In the genomic region with DNA sequence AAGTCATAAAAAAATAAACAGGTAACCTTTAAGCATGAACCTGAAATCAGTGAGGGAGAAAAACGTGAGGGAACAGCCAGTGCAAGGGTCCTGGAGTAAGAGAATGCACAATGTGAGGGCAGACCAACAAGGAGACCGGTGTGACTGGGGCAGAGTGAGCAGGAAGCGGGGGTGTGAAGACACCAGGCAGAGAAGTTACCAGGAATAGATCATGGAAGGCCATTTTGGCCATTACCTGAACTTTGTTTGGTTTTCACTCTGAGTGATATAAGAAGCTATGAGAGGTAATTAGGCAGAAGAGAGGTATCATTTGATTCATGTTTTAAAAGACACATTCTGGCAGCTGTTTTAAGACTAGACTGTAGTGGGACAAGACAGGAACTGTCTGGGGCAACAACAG, we compare ENCODE assay signal across 24 cellular contexts. TPM values are rescaled to one million over a fixed set of nuclear protein-coding genes. Genes with fewer than 3 reads are reported as not detected.
A peak's percentile ranks its signal among the peaks of the same experiment; 100 is the strongest.
DNase-seq lines count a peak whose midpoint lies in the region; ATAC-seq, FAIRE-seq and TF ChIP-seq lines count a peak whose summit lies in the region.
"Had no signal": no experiment of that assay in that cellular context is flagged by ENCODE, and none has a peak within 500 bp of the region (broad histone marks: within the 10 kb centered on the region; RNA-seq: fewer than 3 reads in every experiment).

No MANE protein-coding gene starts in this region.

- POLR2A ChIA-PET in HepG2 (lab: Yijun Ruan, JAX) (interaction anchor here (0.9 to 4.8 kb wide), 4 partner anchors 9 to 19 kb away, joined by 3 to 60 read pairs (median 14); a partner anchor contains a TSS), RWPE1 (lab: Yijun Ruan, JAX; ENCODE audit: low non-redundant PET) (no interaction called here)

- ATAC-seq in GM19463 (IDR thresholded peaks at IDR 0.05; ENCODE audit: unreplicated experiment) (peak; percentile 51), HepG2 (no peak), HG02884 (IDR thresholded peaks at IDR 0.05; ENCODE audit: unreplicated experiment) (no peak)

- no TSS peak for BruUV-seq in HepG2 (replicated peaks; lab: Mats Ljungman, UMichigan)

- H3K27me3 ChIP-seq in OCI-LY3 (ENCODE audit: low read depth, low read length) (no peaks in the 10 kb centered on the region), HepG2 (ENCODE audit: control insufficient read depth in 1 of 2, insufficient read depth in 2 of 2, low read length in 2 of 2) (no peaks in the 10 kb centered on the region)

- no peak overlapping the region for H3K4me3 ChIP-seq in OCI-LY3 (ENCODE audit: low read length)
- H3K4me3 ChIP-seq in HepG2 (replicated peaks in 1 of 3; ENCODE audit: insufficient read depth in 1 of 3, low read depth in 2 of 3, low read length in 3 of 3), result no peak overlapping the region
- H3K4me3 ChIP-seq: HAP-1 had no signal

- peaks cover 12% of the 10 kb centered on the region for H3K27me3 Mint-ChIP-seq in nephron progenitor cell (ENCODE audit: low read depth, poor library complexity)

- H3K27ac ChIP-seq in OCI-LY3 (ENCODE audit: low read length) (no peak overlapping the region), HepG2 (ENCODE audit: extremely low read length, insufficient read depth, low read length) (peak overlapping the region; percentile 96), RWPE1 (no peak overlapping the region)

- H4K20me1 ChIP-seq in OCI-LY3 (ENCODE audit: insufficient read depth, low read length) (no peaks in the 10 kb centered on the region), HepG2 (ENCODE audit: insufficient read depth, low read length) (no peaks in the 10 kb centered on the region)

- no peak for TF ChIP-seq POLR2A in HepG2 (IDR thresholded peaks at IDR 0.05; ENCODE audit: insufficient read depth in 1 of 2, low read depth in 2 of 2, low read length in 2 of 2)

- H3K4me1 Mint-ChIP-seq in nephron progenitor cell, result no peaks in the 10 kb centered on the region
- H3K4me1 Mint-ChIP-seq: CD4-positive, alpha-beta memory T cell had no signal

- CTCF ChIA-PET in HepG2 (lab: Yijun Ruan, JAX; ENCODE audit: low intra/inter-chr PET ratio, low total read pairs) (no interaction called here), RWPE1 (lab: Yijun Ruan, JAX) (no interaction called here)

- intact Hi-C loops in HepG2 (cut with micrococcal nuclease; ENCODE audit: unreplicated experiment), result no loop called here

- TF ChIP-seq CTCF in OCI-LY3 (IDR thresholded peaks at IDR 0.05; ENCODE audit: low read depth, low read length) (no peak), HepG2 (CRISPR knock-in tag; IDR thresholded peaks at IDR 0.05) (no peak), nephron progenitor cell (IDR thresholded peaks at IDR 0.05) (no peak), RWPE1 (conservative IDR thresholded peaks at IDR 0.05; ENCODE audit: low read depth) (no peak)

- H3K36me3 ChIP-seq in OCI-LY3 (replicated peaks; ENCODE audit: low read depth, low read length) (no peaks in the 10 kb centered on the region), HepG2 (replicated peaks in 1 of 2; ENCODE audit: control insufficient read depth in 1 of 2, insufficient read depth in 2 of 2, low read length in 2 of 2) (peaks cover 8% of the 10 kb centered on the region in 2 experiments; a peak in 4 of 5 replicates)
- H3K36me3 ChIP-seq: HAP-1 had no signal

- H3K4me1 ChIP-seq in OCI-LY3 (ENCODE audit: low read length), result peaks cover 50% of the 10 kb centered on the region
- peaks cover 100% of the 10 kb centered on the region for H3K4me1 ChIP-seq in HepG2 (ENCODE audit: insufficient read depth, low read length)
- H3K4me1 ChIP-seq: HAP-1 had no signal

- WGBS in HepG2 (ENCODE audit: low lambda C conversion rate), result 63% methylated on average over 3 of the region's 3 CpGs

- no peaks in the 10 kb centered on the region for H3K36me3 Mint-ChIP-seq in nephron progenitor cell (ENCODE audit: low read depth)
- H3K36me3 Mint-ChIP-seq: CD4-positive, alpha-beta memory T cell had no signal

- no peak for DNase-seq in HepG2 (ENCODE audit: low spot score)
- DNase-seq in nephron progenitor cell, result no peak
- DNase-seq in retina, result no peak
- no peak for DNase-seq in NCI-H226
- no peak for DNase-seq in RWPE1 (ENCODE audit: low spot score)
- DNase-seq: C1 segment of cervical spinal cord; Calu3; CD4-positive, alpha-beta memory T cell; COR-L47; DMS53; DMS79 treated with DMSO at 0.1 percent for 48 hours; GF-D8; GOT3; HFFc6 had no signal

- H2AFZ ChIP-seq in OCI-LY3 (ENCODE audit: low read depth, low read length) (peak overlapping the region; percentile 51; the same call in 1 of the 2 replicates), HepG2 (ENCODE audit: low read length) (no peak overlapping the region)

- TF ChIP-seq RAD21 in HepG2 (CRISPR knock-in tag; IDR thresholded peaks at IDR 0.05), result no peak

- in situ Hi-C loops in HepG2 (cut with HindIII; ENCODE audit: extremely low pct_ligation_motif_present, low pct_unique_long_range_greater_than_20kb), result no loop called here

- H3K79me2 ChIP-seq in OCI-LY3 (ENCODE audit: low read length) (no peaks in the 10 kb centered on the region), HepG2 (ENCODE audit: insufficient read depth, low read length) (peaks cover 78% of the 10 kb centered on the region)

- no peak overlapping the region for H3K4me3 Mint-ChIP-seq in nephron progenitor cell
- H3K4me3 Mint-ChIP-seq: CD4-positive, alpha-beta memory T cell; HFFc6 had no signal

- no peaks in the 10 kb centered on the region for H3K9me3 ChIP-seq in OCI-LY3 (ENCODE audit: insufficient read depth, low read length)
- no peaks in the 10 kb centered on the region for H3K9me3 ChIP-seq in HepG2 (ENCODE audit: low read length)
- H3K9me3 ChIP-seq: HAP-1 had no signal

- no peak for TF ChIP-seq EP300 in HepG2 (IDR thresholded peaks at IDR 0.05; ENCODE audit: low read depth in 2 of 2, low read length in 2 of 2)
- TF ChIP-seq EP300 in HepG2 (CRISPR knock-in tag; IDR thresholded peaks at IDR 0.05; ENCODE audit: borderline replicate concordance), result no peak

- H3K4me2 ChIP-seq in OCI-LY3 (ENCODE audit: low read length) (no peak overlapping the region), HepG2 (ENCODE audit: low read depth, low read length) (peak overlapping the region; percentile 5; the same call in 1 of the 2 replicates)

- H3K27ac Mint-ChIP-seq in nephron progenitor cell, result peak overlapping the region; percentile 11
- H3K27ac Mint-ChIP-seq: CD4-positive, alpha-beta memory T cell; HFFc6 had no signal

- H3K9me3 Mint-ChIP-seq in nephron progenitor cell, result no peaks in the 10 kb centered on the region

- no peak for FAIRE-seq in HepG2 (lab: Jason Lieb, UNC)
- FAIRE-seq: H54 had no signal

- H3K9ac ChIP-seq in OCI-LY3 (ENCODE audit: low read length) (no peak overlapping the region), HepG2 (ENCODE audit: insufficient read depth, low read depth, low read length) (peak overlapping the region; percentile 60; the same call in 1 of the 2 replicates)

RNA-seq across cellular contexts. Expression of a gene that starts 15.0 kb away (rescaled TPM):
- total RNA-seq in HepG2 (2016; rRNA removed; fragmentation: Illumina TruSeq; extraction: Trizol), result 451 and 537 TPM in 2 replicates
- total RNA-seq in HepG2 (2016; cell fraction: cytosol; rRNA removed; fragmentation: Illumina TruSeq; extraction: Trizol; ENCODE audit: low read depth), result 45.5 and 48.1 TPM in 2 replicates
- total RNA-seq in HepG2 (2016; cell fraction: insoluble cytoplasmic fraction; rRNA removed; fragmentation: Illumina TruSeq; extraction: Trizol), result 427 and 542 TPM in 2 replicates
- total RNA-seq in HepG2 (2016; cell fraction: membrane; rRNA removed; fragmentation: Illumina TruSeq; extraction: Trizol), result 112 and 115 TPM in 2 replicates
- 530 and 572 TPM in 2 replicates for total RNA-seq in HepG2 (2016; cell fraction: nucleus; rRNA removed; fragmentation: Illumina TruSeq; extraction: Trizol)
- polyA plus RNA-seq in HepG2 (2011; rRNA removed), result 163 and 192 TPM in 2 replicates
- polyA plus RNA-seq in HepG2 (2011; cell fraction: cytosol; rRNA removed), result 79.5 and 104 TPM in 2 replicates
- polyA plus RNA-seq in HepG2 (2011; cell fraction: nucleus; rRNA removed), result 720 and 747 TPM in 2 replicates
- polyA plus RNA-seq in HepG2 (2012), result 261 and 346 TPM in 2 replicates
- polyA plus RNA-seq in HepG2 (2016; cell fraction: cytosol; fragmentation: Illumina TruSeq; extraction: Trizol; ENCODE audit: low read depth), result 29.3 and 34.8 TPM in 2 replicates
- 690 and 696 TPM in 2 replicates for polyA plus RNA-seq in HepG2 (2016; cell fraction: insoluble cytoplasmic fraction; fragmentation: Illumina TruSeq; extraction: Trizol; ENCODE audit: low read depth)
- polyA plus RNA-seq in HepG2 (2016; cell fraction: membrane; fragmentation: Illumina TruSeq; extraction: Trizol; ENCODE audit: low read depth), result 72.7 and 81.5 TPM in 2 replicates
- polyA plus RNA-seq in HepG2 (2016; cell fraction: nucleus; fragmentation: Illumina TruSeq; extraction: Trizol; ENCODE audit: insufficient read depth, low read depth), result 819 and 859 TPM in 2 replicates
- polyA minus RNA-seq in HepG2 (2011; rRNA and poly(A)+ RNA removed; ENCODE audit: low replicate concordance), result 92.0 TPM in 1 of 2 replicates, not detected in the other
- 67.0 and 67.1 TPM in 2 replicates for polyA minus RNA-seq in HepG2 (2011; cell fraction: cytosol; rRNA and poly(A)+ RNA removed)
- polyA minus RNA-seq in HepG2 (2011; cell fraction: nucleus; rRNA and poly(A)+ RNA removed), result 280 and 289 TPM in 2 replicates
- total RNA-seq: A172; A673; CD4-positive, alpha-beta memory T cell; Daoy; G401; HFFc6 had no signal
- polyA plus RNA-seq: BJ; CD4-positive, alpha-beta memory T cell had no signal

RNA-seq across cellular contexts. Expression of a gene that starts 55.4 kb away (rescaled TPM):
- total RNA-seq in HepG2 (2016; rRNA removed; fragmentation: Illumina TruSeq; extraction: Trizol), result not detected in 2 replicates
- not detected in 2 replicates for total RNA-seq in HepG2 (2016; cell fraction: cytosol; rRNA removed; fragmentation: Illumina TruSeq; extraction: Trizol; ENCODE audit: low read depth)
- not detected in 2 replicates for total RNA-seq in HepG2 (2016; cell fraction: insoluble cytoplasmic fraction; rRNA removed; fragmentation: Illumina TruSeq; extraction: Trizol)
- total RNA-seq in HepG2 (2016; cell fraction: membrane; rRNA removed; fragmentation: Illumina TruSeq; extraction: Trizol), result not detected in 2 replicates
- total RNA-seq in HepG2 (2016; cell fraction: nucleus; rRNA removed; fragmentation: Illumina TruSeq; extraction: Trizol), result not detected in 2 replicates
- polyA plus RNA-seq in HepG2 (2011; rRNA removed), result not detected in 2 replicates
- 0.03 TPM in 1 of 2 replicates, not detected in the other for polyA plus RNA-seq in HepG2 (2011; cell fraction: cytosol; rRNA removed)
- polyA plus RNA-seq in HepG2 (2011; cell fraction: nucleus; rRNA removed), result not detected in 2 replicates
- polyA plus RNA-seq in HepG2 (2012), result not detected in 2 replicates
- polyA plus RNA-seq in HepG2 (2016; cell fraction: cytosol; fragmentation: Illumina TruSeq; extraction: Trizol; ENCODE audit: low read depth), result not detected in 2 replicates
- polyA plus RNA-seq in HepG2 (2016; cell fraction: insoluble cytoplasmic fraction; fragmentation: Illumina TruSeq; extraction: Trizol; ENCODE audit: low read depth), result not detected in 2 replicates
- not detected in 2 replicates for polyA plus RNA-seq in HepG2 (2016; cell fraction: membrane; fragmentation: Illumina TruSeq; extraction: Trizol; ENCODE audit: low read depth)
- not detected in 2 replicates for polyA plus RNA-seq in HepG2 (2016; cell fraction: nucleus; fragmentation: Illumina TruSeq; extraction: Trizol; ENCODE audit: insufficient read depth, low read depth)
- not detected in 2 replicates for polyA minus RNA-seq in HepG2 (2011; rRNA and poly(A)+ RNA removed; ENCODE audit: low replicate concordance)
- not detected in 2 replicates for polyA minus RNA-seq in HepG2 (2011; cell fraction: cytosol; rRNA and poly(A)+ RNA removed)
- not detected in 2 replicates for polyA minus RNA-seq in HepG2 (2011; cell fraction: nucleus; rRNA and poly(A)+ RNA removed)
- total RNA-seq: A172; A673; Calu3; CD4-positive, alpha-beta memory T cell; G401; HFFc6 had no signal
- polyA plus RNA-seq: CD4-positive, alpha-beta memory T cell had no signal
